Comparison of ENCODE assay signal across 1 cellular context in genomic region chr13:112588490-112589297, GRCh38.
A peak's percentile ranks its signal among the peaks of the same experiment; 100 is the strongest.
TF ChIP-seq lines count a peak whose summit lies in the region.

No MANE protein-coding gene starts in this region.

TF ChIP-seq in GM12878, 131 proteins besides CTCF, POLR2A, EP300 and RAD21 (continued from another document):
- peak; percentile 96 for TF ChIP-seq MLLT1 (IDR thresholded peaks at IDR 0.05)
- TF ChIP-seq HDGF (IDR thresholded peaks at IDR 0.05): peak; percentile 54; the same call in 1 of the 2 replicates
- no peak for TF ChIP-seq BACH1 (IDR thresholded peaks at IDR 0.05; ENCODE audit: borderline replicate concordance)
